11 cellular contexts compared by ENCODE assay signal in genomic region chr18:58865714-58866113, GRCh38. TPM values are rescaled to one million over a fixed set of nuclear protein-coding genes. Genes with fewer than 3 reads are reported as not detected.
DNase-seq lines count a peak whose midpoint lies in the region; FAIRE-seq and TF ChIP-seq lines count a peak whose summit lies in the region.
"Had no signal": no experiment of that assay in that cellular context is flagged by ENCODE, and none has a peak within 500 bp of the region (broad histone marks: within the 10 kb centered on the region; RNA-seq: fewer than 3 reads in every experiment).

No MANE protein-coding gene starts in this region.

- dilution Hi-C loops in keratinocyte (cut with MboI; ENCODE audit: extremely low pct_ligation_motif_present, low sequenced_read_pairs) = no loop called here

- H3K79me2 ChIP-seq in H9 (ENCODE audit: insufficient read depth, low read length) (peaks cover 42% of the 10 kb centered on the region; the same call in 1 of the 2 replicates), keratinocyte (ENCODE audit: control insufficient read depth, insufficient read depth, low read length) (peaks cover 13% of the 10 kb centered on the region)

- no peak overlapping the region for H2AK5ac ChIP-seq in H9 (ENCODE audit: insufficient read length, low read length)

- peaks cover 4 to 6% of the 10 kb centered on the region in 2 experiments; a peak in 2 of 5 replicates for H3K9me3 Mint-ChIP-seq in H9
- H3K9me3 Mint-ChIP-seq: activated CD4-positive, alpha-beta memory T cell treated with anti-CD3 and anti-CD28 coated beads for 36 hours had no signal

- peak overlapping the region; percentile 19 for H2BK12ac ChIP-seq in H9 (ENCODE audit: insufficient read length, low read depth, low read length)

- no CpG with 5 or more reads among the region's 9 CpGs for whole genome bisulfite sequencing in H9 (ENCODE audit: extremely low coverage, insufficient read length, low lambda C conversion rate)

- peak overlapping the region; percentile 77 for H3K4me2 ChIP-seq in H9 (ENCODE audit: insufficient read depth, insufficient read length, low read length)
- no peak overlapping the region for H3K4me2 ChIP-seq in keratinocyte (ENCODE audit: control insufficient read depth, extremely low read depth, insufficient read depth, low read depth, low read length)

- no peaks in the 10 kb centered on the region for H3K79me1 ChIP-seq in H9 (ENCODE audit: insufficient read depth, low read depth, low read length, poor library complexity, severe bottlenecking)

- peaks cover 12% of the 10 kb centered on the region; the same call in 1 of the 2 replicates for H3K4me1 ChIP-seq in H9 (ENCODE audit: insufficient read depth, low read length)
- H3K4me1 ChIP-seq in keratinocyte (ENCODE audit: control insufficient read depth, extremely low read depth, insufficient read depth, low read length) = peaks cover 44% of the 10 kb centered on the region

- no peak overlapping the region for H3K56ac ChIP-seq in H9 (ENCODE audit: insufficient read length, low read depth, low read length)

- no peak overlapping the region for H4K5ac ChIP-seq in H9 (ENCODE audit: insufficient read length, low read depth, low read length)

- H3K27ac ChIP-seq in H9 (ENCODE audit: insufficient read length, low read depth, low read length) (peak overlapping the region; percentile 86), keratinocyte (ENCODE audit: control insufficient read depth, insufficient read depth, low read length) (no peak overlapping the region)

- no peak overlapping the region for H3K4me3 ChIP-seq in keratinocyte (ENCODE audit: control insufficient read depth in 2 of 3, extremely low read depth in 1 of 3, insufficient read depth in 2 of 3, low read depth in 1 of 3, low read length in 3 of 3)

- FAIRE-seq in keratinocyte (lab: Jason Lieb, UNC) = peak; percentile 39
- FAIRE-seq: GM19239 had no signal

- no peaks in the 10 kb centered on the region for H3K23me2 ChIP-seq in H9 (ENCODE audit: insufficient read length, low read depth, low read length, poor library complexity, severe bottlenecking)

- H3K9me1 ChIP-seq in keratinocyte (ENCODE audit: control insufficient read depth, extremely low read depth, insufficient read depth, low read length) = no peaks in the 10 kb centered on the region

- peaks cover 4 to 24% of the 10 kb centered on the region in 2 experiments for H3K36me3 ChIP-seq in keratinocyte (ENCODE audit: control insufficient read depth in 2 of 2, extremely low read depth in 1 of 2, insufficient read depth in 2 of 2, low read length in 2 of 2)

- H3K27me3 Mint-ChIP-seq in H9 (ENCODE audit: low read depth) = no peaks in the 10 kb centered on the region

- no peak overlapping the region for H3K14ac ChIP-seq in H9 (ENCODE audit: insufficient read depth, low read length)

- H2BK20ac ChIP-seq in H9 (ENCODE audit: low read depth, low read length, poor library complexity, severe bottlenecking) = no peak overlapping the region

- H4K20me1 ChIP-seq in H9 (ENCODE audit: control insufficient read depth, insufficient read depth, insufficient read length) (no peaks in the 10 kb centered on the region), keratinocyte (ENCODE audit: control insufficient read depth, extremely low read depth, insufficient read depth, low read length) (no peaks in the 10 kb centered on the region)

- no peak overlapping the region for H3K4ac ChIP-seq in H9 (ENCODE audit: low read depth, low read length)

- no peak overlapping the region for H3K23ac ChIP-seq in H9 (ENCODE audit: insufficient read length, low read depth, low read length)

- no peak overlapping the region for H2BK15ac ChIP-seq in H9 (ENCODE audit: low read depth, low read length)

- H3K9me3 ChIP-seq in H9 (ENCODE audit: control insufficient read depth, low read depth, low read length) (no peaks in the 10 kb centered on the region), keratinocyte (ENCODE audit: control insufficient read depth, low read depth, low read length) (no peaks in the 10 kb centered on the region)

- H3K9ac ChIP-seq in H9 (ENCODE audit: extremely low read depth, insufficient read length, low read length) (peak overlapping the region; percentile 66), keratinocyte (ENCODE audit: control insufficient read depth, extremely low read depth, insufficient read depth, low read length) (no peak overlapping the region)

- no peak overlapping the region for H2BK120ac ChIP-seq in H9 (ENCODE audit: low read depth, low read length, poor library complexity, severe bottlenecking)

- H2AFZ ChIP-seq in H9 (ENCODE audit: low read length) = no peak overlapping the region
- no peak overlapping the region for H2AFZ ChIP-seq in keratinocyte (ENCODE audit: control insufficient read depth, low read length)

- H3K4me3 Mint-ChIP-seq in H9 = peak overlapping the region; percentile 79 to 85
- H3K4me3 Mint-ChIP-seq: activated CD4-positive, alpha-beta memory T cell treated with anti-CD3 and anti-CD28 coated beads for 36 hours had no signal

- peak overlapping the region; percentile 97 to 99 (median 97) for H3K27ac Mint-ChIP-seq in H9
- H3K27ac Mint-ChIP-seq: activated CD4-positive, alpha-beta memory T cell treated with anti-CD3 and anti-CD28 coated beads for 36 hours had no signal

- no peak overlapping the region for H4K91ac ChIP-seq in H9 (ENCODE audit: insufficient read length, low read depth, low read length)

- no peak overlapping the region for H3T11ph ChIP-seq in H9 (ENCODE audit: low read length)

- TF ChIP-seq CTCF in H9 (conservative IDR thresholded peaks at IDR 0.05) (no peak), keratinocyte (optimal IDR thresholded peaks at IDR 0.05 in 1 of 3, IDR thresholded peaks at IDR 0.05 in 1 of 3, conservative IDR thresholded peaks at IDR 0.05 in 1 of 3; ENCODE audit: extremely low read depth in 1 of 3, insufficient read depth in 2 of 3, low read length in 3 of 3) (no peak)

- no peaks in the 10 kb centered on the region for H3K27me3 ChIP-seq in H9 (ENCODE audit: insufficient read depth, low read length)
- H3K27me3 ChIP-seq in keratinocyte (ENCODE audit: control insufficient read depth, extremely low read depth, insufficient read depth, low read length) = no peaks in the 10 kb centered on the region

- H2BK5ac ChIP-seq in H9 (ENCODE audit: insufficient read length, low read length) = no peak overlapping the region

- peaks cover 56 to 65% (median 58%) of the 10 kb centered on the region in 3 experiments for H3K36me3 Mint-ChIP-seq in H9 (ENCODE audit: insufficient read depth in 1 of 3, low read depth in 3 of 3)
- H3K36me3 Mint-ChIP-seq: activated CD4-positive, alpha-beta memory T cell treated with anti-CD3 and anti-CD28 coated beads for 36 hours had no signal

- peaks cover 80 to 83% of the 10 kb centered on the region in 2 experiments for H3K4me1 Mint-ChIP-seq in H9

- no peak for DNase-seq in H9
- peak; percentile 59 for DNase-seq in astrocyte of the hippocampus (ENCODE audit: low read depth, low spot score)
- no peak for DNase-seq in keratinocyte (ENCODE audit: low read depth, low spot score)
- peak; percentile 67 for DNase-seq in superior temporal gyrus (ENCODE audit: extremely low spot score)
- no peak for DNase-seq in activated CD8-positive, alpha-beta memory T cell treated with anti-CD3 and anti-CD28 coated beads, Interleukin-2, amount 50 U/mL, for 4 hours
- no peak for DNase-seq in 8988T
- DNase-seq in NCI-H345 (lab: John Stamatoyannopoulos, UW) = no peak
- no peak for DNase-seq in activated CD8-positive, alpha-beta memory T cell treated with anti-CD3 and anti-CD28 coated beads, Interleukin-2, amount 50 U/mL, for 48 hours
- DNase-seq: activated CD4-positive, alpha-beta memory T cell treated with anti-CD3 and anti-CD28 coated beads for 36 hours; GF-D8 had no signal

- H3K18ac ChIP-seq in H9 (ENCODE audit: insufficient read length, low read depth, low read length) = no peak overlapping the region

- no peak overlapping the region for H4K8ac ChIP-seq in H9 (replicated peaks; ENCODE audit: insufficient read length, low read depth, low read length)

RNA-seq across cellular contexts. Expression of gene ZNF532, which starts 1.0 kb away (rescaled TPM):
- 254 and 258 TPM in 2 replicates for total RNA-seq in H9 (2021)
- polyA plus RNA-seq in keratinocyte = 31.5 to 49.6 TPM (median 36.0 TPM) in 3 replicates
- polyA plus RNA-seq in keratinocyte (2011; ENCODE audit: low read depth) = 15.9 TPM
- 29.6 and 38.6 TPM in 2 replicates for polyA plus RNA-seq in keratinocyte (2011; cell fraction: cytosol; rRNA removed)
- 71.9 and 86.5 TPM in 2 replicates for polyA plus RNA-seq in keratinocyte (2011; cell fraction: nucleus; rRNA removed)
- 12.6 and 23.3 TPM in 2 replicates for polyA plus RNA-seq in keratinocyte (2012; ENCODE audit: low replicate concordance)
- polyA minus RNA-seq in keratinocyte = 78.4 to 113 TPM (median 109 TPM) in 3 replicates
- 35.1 TPM for polyA minus RNA-seq in keratinocyte (2011; cell fraction: cytosol; rRNA and poly(A)+ RNA removed)
- polyA minus RNA-seq in keratinocyte (2011; cell fraction: nucleus; rRNA and poly(A)+ RNA removed) = 35.3 and 77.5 TPM in 2 replicates

Comparison
In these comparisons a context has a peak if more than half of its experiments do, and no peak if none do; other contexts are left out.
1. DNase-seq: peak in astrocyte of the hippocampus (single experiment) and superior temporal gyrus (single experiment); none in H9 (single experiment), keratinocyte (single experiment), activated CD8-positive, alpha-beta memory T cell treated with anti-CD3 and anti-CD28 coated beads, Interleukin-2, amount 50 U/mL, for 4 hours (single experiment), 8988T (single experiment), NCI-H345 (single experiment) and activated CD8-positive, alpha-beta memory T cell treated with anti-CD3 and anti-CD28 coated beads, Interleukin-2, amount 50 U/mL, for 48 hours (single experiment).